9 cellular contexts compared by ENCODE assay signal in genomic region chr20:19074828-19075516, GRCh38.
DNase-seq lines count a peak whose midpoint lies in the region; ATAC-seq, FAIRE-seq and TF ChIP-seq lines count a peak whose summit lies in the region.
"Had no signal": no experiment of that assay in that cellular context is flagged by ENCODE, and none has a peak within 500 bp of the region (broad histone marks: within the 10 kb centered on the region; RNA-seq: fewer than 3 reads in every experiment).

No MANE protein-coding gene starts in this region.

- BruUV-seq in PC-9 (replicated peaks; lab: Mats Ljungman, UMichigan): no TSS peak

- H3K36me3 Mint-ChIP-seq in activated naive CD4-positive, alpha-beta T cell treated with anti-CD3 and anti-CD28 coated beads, Interleukin-2, amount 10 ng/mL, durations not matched to agents 7 days and 5 days: no peaks in the 10 kb centered on the region

- intact Hi-C loops in PC-9 (cut with micrococcal nuclease; ENCODE audit: unreplicated experiment): no loop called here

- H3F3A ChIP-seq in PC-9 (ENCODE audit: insufficient read depth, low read depth): no peaks in the 10 kb centered on the region

- TF ChIP-seq CTCF in PC-9 (conservative IDR thresholded peaks at IDR 0.05) (no peak), omental fat pad (IDR thresholded peaks at IDR 0.05) (no peak)

- H3K4me3 Mint-ChIP-seq in activated naive CD4-positive, alpha-beta T cell treated with anti-CD3 and anti-CD28 coated beads, Interleukin-2, amount 10 ng/mL, durations not matched to agents 7 days and 5 days: no peak overlapping the region

- no peak overlapping the region for H3K27ac Mint-ChIP-seq in activated naive CD4-positive, alpha-beta T cell treated with anti-CD3 and anti-CD28 coated beads, Interleukin-2, amount 10 ng/mL, durations not matched to agents 7 days and 5 days

- no peaks in the 10 kb centered on the region; the same call in 1 of the 2 replicates for H3K9me2 ChIP-seq in PC-9 (ENCODE audit: insufficient read depth)

- POLR2A ChIA-PET in PC-9 (lab: Charles Lee; ENCODE audit: unreplicated experiment): no interaction called here

- peaks cover 4% of the 10 kb centered on the region for H3K4me1 Mint-ChIP-seq in activated naive CD4-positive, alpha-beta T cell treated with anti-CD3 and anti-CD28 coated beads, Interleukin-2, amount 10 ng/mL, durations not matched to agents 7 days and 5 days

- H3K4me3 ChIP-seq in PC-9: no peak overlapping the region
- H3K4me3 ChIP-seq: A549 had no signal

- CTCF ChIA-PET in PC-9 (lab: Charles Lee): no interaction called here
- CTCF ChIA-PET in activated naive CD4-positive, alpha-beta T cell treated with anti-CD3 and anti-CD28 coated beads, Interleukin-2, amount 10 ng/mL, durations not matched to agents 7 days and 5 days (lab: Charles Lee): no interaction called here

- no peak for FAIRE-seq in HTR-8/SVneo (lab: Jason Lieb, UNC)

- H3K27me3 ChIP-seq in PC-9 (ENCODE audit: insufficient read depth, low read depth): no peaks in the 10 kb centered on the region

- no peak overlapping the region for H3K27ac ChIP-seq in PC-9
- H3K27ac ChIP-seq: A549 had no signal

- H3K9me3 ChIP-seq in PC-9 (ENCODE audit: insufficient read depth, low read depth): no peaks in the 10 kb centered on the region
- H3K9me3 ChIP-seq: A549 had no signal

- H3K4me2 ChIP-seq in PC-9: peak overlapping the region; percentile 32
- H3K4me2 ChIP-seq: A549 had no signal

- no peaks in the 10 kb centered on the region for H3K79me2 ChIP-seq in PC-9 (ENCODE audit: low read depth)

- H3K4me1 ChIP-seq in PC-9 (replicated peaks; ENCODE audit: insufficient read depth): peaks cover 15% of the 10 kb centered on the region
- H3K4me1 ChIP-seq: A549 had no signal

- no peaks in the 10 kb centered on the region for H4K20me1 ChIP-seq in PC-9 (ENCODE audit: insufficient read depth)

- ATAC-seq in HG02678 (IDR thresholded peaks at IDR 0.05; ENCODE audit: unreplicated experiment): peak; percentile 40
- no peak for ATAC-seq in omental fat pad (ENCODE audit: low FRiP score)
- ATAC-seq: A549 had no signal

- peak; percentile 84 for DNase-seq in SIG-M5 treated with dmso at 0.1 percent for 504 hours (lab: John Stamatoyannopoulos, UW; ENCODE audit: unreplicated experiment)
- no peak for DNase-seq in SIG-M5 (lab: John Stamatoyannopoulos, UW)
- DNase-seq in PC-9: peak in 1 of 2 experiments; percentile 82
- peak; percentile 1 to 2 for DNase-seq in stimulated activated CD8-positive, alpha-beta memory T cell treated with anti-CD3 and anti-CD28 coated beads, Interleukin-7, amount 100 ng/mL, for 1 hour (ENCODE audit: low read depth in 2 of 2)
- DNase-seq in HTR-8/SVneo (ENCODE audit: insufficient read length, low spot score): no peak
- no peak for DNase-seq in activated naive CD4-positive, alpha-beta T cell treated with anti-CD3 and anti-CD28 coated beads, Interleukin-2, amount 10 ng/mL, durations not matched to agents 7 days and 5 days
- DNase-seq in omental fat pad (ENCODE audit: low spot score): no peak

- no peaks in the 10 kb centered on the region for H3K36me3 ChIP-seq in PC-9 (ENCODE audit: low read depth)

- H3K9me3 Mint-ChIP-seq in activated naive CD4-positive, alpha-beta T cell treated with anti-CD3 and anti-CD28 coated beads, Interleukin-2, amount 10 ng/mL, durations not matched to agents 7 days and 5 days: no peaks in the 10 kb centered on the region

- H2AFZ ChIP-seq in PC-9: peak overlapping the region; percentile 42; the same call in 1 of the 2 replicates

- H3K27me3 Mint-ChIP-seq in activated naive CD4-positive, alpha-beta T cell treated with anti-CD3 and anti-CD28 coated beads, Interleukin-2, amount 10 ng/mL, durations not matched to agents 7 days and 5 days: no peaks in the 10 kb centered on the region

Comparison
In these comparisons a context has a peak if more than half of its experiments do, and no peak if none do; other contexts are left out.
1. DNase-seq: peak in SIG-M5 treated with dmso at 0.1 percent for 504 hours (single experiment) and stimulated activated CD8-positive, alpha-beta memory T cell treated with anti-CD3 and anti-CD28 coated beads, Interleukin-7, amount 100 ng/mL, for 1 hour (2 of 2); none in SIG-M5 (single experiment), HTR-8/SVneo (single experiment), activated naive CD4-positive, alpha-beta T cell treated with anti-CD3 and anti-CD28 coated beads, Interleukin-2, amount 10 ng/mL, durations not matched to agents 7 days and 5 days (single experiment) and omental fat pad (single experiment).